14 cellular contexts compared by ENCODE assay signal in genomic region chr6:167934426-167934864, GRCh38.
DNase-seq lines count a peak whose midpoint lies in the region; ATAC-seq, FAIRE-seq and TF ChIP-seq lines count a peak whose summit lies in the region.
"Had no signal": no experiment of that assay in that cellular context is flagged by ENCODE, and none has a peak within 500 bp of the region (broad histone marks: within the 10 kb centered on the region; RNA-seq: fewer than 3 reads in every experiment).

No MANE protein-coding gene starts in this region.

- H3K79me2 ChIP-seq in HepG2 (ENCODE audit: insufficient read depth, low read length) = peaks cover 23% of the 10 kb centered on the region

- H3K4me3 ChIP-seq in HEK293 (ENCODE audit: low read depth, low read length) (no peak overlapping the region), fibroblast of pulmonary artery (replicated peaks; ENCODE audit: low read depth, low read length) (no peak overlapping the region), HepG2 (replicated peaks in 1 of 3; ENCODE audit: insufficient read depth in 1 of 3, low read depth in 2 of 3, low read length in 3 of 3) (no peak overlapping the region), psoas muscle (peak overlapping the region; percentile 51)
- H3K4me3 ChIP-seq: vagina had no signal

- intact Hi-C loops in HepG2 (cut with micrococcal nuclease; ENCODE audit: unreplicated experiment) (no loop called here), psoas muscle (cut with DNase I) (no loop called here)

- no peaks in the 10 kb centered on the region for H3K9me3 ChIP-seq in HEK293 (ENCODE audit: control insufficient read depth, insufficient read depth, low read depth, low read length)
- H3K9me3 ChIP-seq in HepG2 (ENCODE audit: low read length) = no peaks in the 10 kb centered on the region
- H3K9me3 ChIP-seq in psoas muscle = no peaks in the 10 kb centered on the region
- H3K9me3 ChIP-seq: vagina had no signal

- no peaks in the 10 kb centered on the region for H3K4me1 ChIP-seq in HEK293 (ENCODE audit: control insufficient read depth, insufficient read depth, low read length)
- H3K4me1 ChIP-seq in HepG2 (ENCODE audit: insufficient read depth, low read length) = peaks cover 54% of the 10 kb centered on the region
- peaks cover 8% of the 10 kb centered on the region for H3K4me1 ChIP-seq in psoas muscle
- H3K4me1 ChIP-seq: vagina had no signal

- POLR2A ChIA-PET in HEK293 (lab: Yijun Ruan, JAX) (no interaction called here), HepG2 (lab: Yijun Ruan, JAX) (no interaction called here)

- no peak for TF ChIP-seq EP300 in HepG2 (IDR thresholded peaks at IDR 0.05; ENCODE audit: low read depth in 2 of 2, low read length in 2 of 2)
- TF ChIP-seq EP300 in HepG2 (CRISPR knock-in tag; IDR thresholded peaks at IDR 0.05; ENCODE audit: borderline replicate concordance) = no peak

- DNase-seq in fibroblast of pulmonary artery (ENCODE audit: low read depth) (peak; percentile 48), HepG2 (ENCODE audit: low spot score) (no peak), psoas muscle (no peak), SKM-1 treated with dmso at 0.1 percent for 144 hours (lab: John Stamatoyannopoulos, UW; ENCODE audit: unreplicated experiment) (no peak)
- no peak for DNase-seq in activated naive CD4-positive, alpha-beta T cell treated with Interleukin-2 at 50 U/mL for 16 hours
- DNase-seq: activated CD4-positive, alpha-beta T cell treated with anti-CD3 and anti-CD28 coated beads, Interleukin-2, amount 10 ng/mL, durations not matched to agents 7 days and 5 days; dorsolateral prefrontal cortex; MV-4-11; NCI-H2029 treated with DMSO at 0.1 percent for 48 hours; NCI-H526 had no signal

- no peak overlapping the region for H3K4me2 ChIP-seq in HepG2 (ENCODE audit: low read depth, low read length)

- FAIRE-seq in HepG2 (lab: Jason Lieb, UNC) = no peak

- no peaks in the 10 kb centered on the region for H4K20me1 ChIP-seq in HepG2 (ENCODE audit: insufficient read depth, low read length)

- WGBS in HepG2 (ENCODE audit: low lambda C conversion rate) = 96% methylated on average over 7 of the region's 7 CpGs
- 78 to 82% (median 78%) methylated on average over 7 of the region's 7 CpGs for WGBS in psoas muscle, 3 donors

- H3K27me3 ChIP-seq in HepG2 (ENCODE audit: control insufficient read depth in 1 of 2, insufficient read depth in 2 of 2, low read length in 2 of 2) = no peaks in the 10 kb centered on the region
- H3K27me3 ChIP-seq in psoas muscle (ENCODE audit: insufficient read depth in 3 of 3, low read length in 2 of 3) = no peaks in the 10 kb centered on the region
- H3K27me3 ChIP-seq: dorsolateral prefrontal cortex, vagina had no signal

- H3K27ac ChIP-seq in HEK293 (ENCODE audit: extremely low read depth, low read depth, low read length) = no peak overlapping the region
- H3K27ac ChIP-seq in HepG2 (ENCODE audit: extremely low read length, insufficient read depth, low read length) = peak overlapping the region; percentile 77
- peak overlapping the region; percentile 56 for H3K27ac ChIP-seq in psoas muscle
- H3K27ac ChIP-seq: vagina had no signal

- BruUV-seq in HepG2 (replicated peaks; lab: Mats Ljungman, UMichigan) = no TSS peak

- H3K9ac ChIP-seq in HepG2 (ENCODE audit: insufficient read depth, low read depth, low read length) = no peak overlapping the region

- in situ Hi-C loops in HepG2 (cut with HindIII; ENCODE audit: extremely low pct_ligation_motif_present, low pct_unique_long_range_greater_than_20kb) = no loop called here

- TF ChIP-seq RAD21 in HepG2 (CRISPR knock-in tag; IDR thresholded peaks at IDR 0.05) = no peak

- ATAC-seq in HepG2 (no peak), psoas muscle (peak in 2 of 4 donors; percentile 26 to 34), HG03571 (IDR thresholded peaks at IDR 0.05; ENCODE audit: unreplicated experiment) (no peak), HG02763 (IDR thresholded peaks at IDR 0.05; ENCODE audit: unreplicated experiment) (no peak)

- TF ChIP-seq CTCF in HEK293 (tag by site-specific recombination; IDR thresholded peaks at IDR 0.05) (no peak), fibroblast of pulmonary artery (IDR thresholded peaks at IDR 0.05; ENCODE audit: low read length, missing control alignments) (no peak), HepG2 (CRISPR knock-in tag; IDR thresholded peaks at IDR 0.05) (no peak), psoas muscle (IDR thresholded peaks at IDR 0.05) (no peak)

- CTCF ChIA-PET in HEK293 (lab: Yijun Ruan, JAX) (interaction anchor here (0.6 to 0.7 kb wide), 2 partner anchors 553 to 611 kb away, joined by 3 read pairs; no protein-coding TSS in a partner anchor), HepG2 (lab: Yijun Ruan, JAX; ENCODE audit: low intra/inter-chr PET ratio, low total read pairs) (no interaction called here)

- H2AFZ ChIP-seq in HepG2 (ENCODE audit: low read length) = no peak overlapping the region

- TF ChIP-seq POLR2A in HepG2 (IDR thresholded peaks at IDR 0.05; ENCODE audit: insufficient read depth in 1 of 2, low read depth in 2 of 2, low read length in 2 of 2) = no peak

- H3K36me3 ChIP-seq in HEK293 (ENCODE audit: control insufficient read depth in 2 of 2, insufficient read depth in 1 of 2, low read length in 2 of 2) = peaks cover 0 to 78% of the 10 kb centered on the region in 2 experiments; a peak in 2 of 3 replicates
- peaks cover 17 to 59% of the 10 kb centered on the region in 2 experiments for H3K36me3 ChIP-seq in HepG2 (replicated peaks in 1 of 2; ENCODE audit: control insufficient read depth in 1 of 2, insufficient read depth in 2 of 2, low read length in 2 of 2)
- no peaks in the 10 kb centered on the region for H3K36me3 ChIP-seq in psoas muscle (ENCODE audit: insufficient read depth in 1 of 2, low read depth in 1 of 2)

TF ChIP-seq in HEK293, 187 proteins besides CTCF, POLR2A, EP300 and RAD21:
- TF ChIP-seq EGR2 (tag by site-specific recombination; IDR thresholded peaks at IDR 0.05; ENCODE audit: low read depth) = peak; percentile 87
- TF ChIP-seq KLF10 (tag by site-specific recombination; IDR thresholded peaks at IDR 0.05) = no peak
- TF ChIP-seq SCRT2 (tag by site-specific recombination; IDR thresholded peaks at IDR 0.05) = no peak
- no peak for TF ChIP-seq ZNF433 (tag by site-specific recombination; IDR thresholded peaks at IDR 0.05; ENCODE audit: low read depth)
- TF ChIP-seq ZNF610 (tag by site-specific recombination; IDR thresholded peaks at IDR 0.05; ENCODE audit: borderline replicate concordance) = no peak
- no peak for TF ChIP-seq MEIS1 (CRISPR knock-in tag; IDR thresholded peaks at IDR 0.05; ENCODE audit: borderline replicate concordance)
- no peak for TF ChIP-seq ZNF791 (tag by site-specific recombination; IDR thresholded peaks at IDR 0.05)
- TF ChIP-seq ZNF639 (tag by site-specific recombination; IDR thresholded peaks at IDR 0.05) = no peak
- no peak for TF ChIP-seq ZBTB20 (tag by site-specific recombination; IDR thresholded peaks at IDR 0.05)
- TF ChIP-seq ZFHX2 (tag by site-specific recombination; conservative IDR thresholded peaks at IDR 0.05) = peak; percentile 60

TF ChIP-seq in HepG2, 621 proteins besides CTCF, POLR2A, EP300 and RAD21:
- TF ChIP-seq ZNF616 (CRISPR knock-in tag; IDR thresholded peaks at IDR 0.05; ENCODE audit: low read depth) (no peak), LBX2 (CRISPR knock-in tag; IDR thresholded peaks at IDR 0.05; ENCODE audit: borderline replicate concordance) (no peak), ZC3H4 (CRISPR knock-in tag; IDR thresholded peaks at IDR 0.05; ENCODE audit: borderline replicate concordance) (no peak)
